Comparison of ENCODE assay signal across 24 cellular contexts in the genomic region with DNA sequence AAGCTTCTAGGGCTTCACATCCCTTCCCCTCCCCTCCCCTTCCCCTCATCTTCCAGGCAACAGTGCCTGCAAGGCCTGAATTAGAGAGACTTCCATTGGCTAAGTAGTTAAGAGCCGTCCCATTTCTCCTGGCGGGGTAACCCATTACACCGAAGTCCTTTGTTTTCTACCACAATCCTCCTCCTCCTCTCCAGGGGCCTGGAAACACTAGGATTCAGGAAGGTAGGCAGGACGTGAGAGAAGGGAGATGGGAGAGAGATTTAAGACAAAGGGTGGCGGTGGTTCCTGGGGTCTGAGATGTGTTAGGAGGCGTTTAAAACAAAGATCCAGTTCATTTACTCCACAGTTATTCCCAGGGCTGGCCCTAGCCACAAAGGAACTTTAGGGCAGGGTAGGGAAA. TPM values are rescaled to one million over a fixed set of nuclear protein-coding genes. Genes with fewer than 3 reads are reported as not detected.
DNase-seq lines count a peak whose midpoint lies in the region; ATAC-seq, FAIRE-seq and TF ChIP-seq lines count a peak whose summit lies in the region.
"Had no signal": no experiment of that assay in that cellular context is flagged by ENCODE, and none has a peak within 500 bp of the region (broad histone marks: within the 10 kb centered on the region; RNA-seq: fewer than 3 reads in every experiment).

No MANE protein-coding gene starts in this region.

- peaks cover 9% of the 10 kb centered on the region; the same call in 1 of the 2 replicates for H3F3A ChIP-seq in GM23338 (replicated peaks; ENCODE audit: low read depth)

- peaks cover 3% of the 10 kb centered on the region; the same call in 1 of the 3 replicates for H3K36me3 Mint-ChIP-seq in GM23338 (ENCODE audit: low read depth)
- H3K36me3 Mint-ChIP-seq: IgD-negative memory B cell, immature natural killer cell had no signal

- H3K9me3 ChIP-seq in NT2/D1 (ENCODE audit: insufficient read depth, low read length) (no peaks in the 10 kb centered on the region; the same call in 1 of the 2 replicates), neuron (ENCODE audit: low read length) (no peaks in the 10 kb centered on the region), kidney (ENCODE audit: control insufficient read depth in 1 of 2, low read length in 2 of 2) (no peaks in the 10 kb centered on the region), Karpas-422 (ENCODE audit: low read length) (no peaks in the 10 kb centered on the region)
- H3K9me3 ChIP-seq: adrenal gland, neutrophil had no signal

- peaks cover 4% of the 10 kb centered on the region for H3K27me3 Mint-ChIP-seq in GM23338 (ENCODE audit: insufficient read depth, low read depth, poor library complexity)
- H3K27me3 Mint-ChIP-seq: activated B cell treated with CpG ODN at 0.5 μM for 24 hours, IgD-negative memory B cell had no signal

- TF ChIP-seq CTCF in GM23338 (conservative IDR thresholded peaks at IDR 0.05; ENCODE audit: low read depth in 2 of 2), result no peak
- no peak for TF ChIP-seq CTCF in kidney (IDR thresholded peaks at IDR 0.05; ENCODE audit: borderline replicate concordance, extremely low read depth, insufficient read depth)
- no peak for TF ChIP-seq CTCF in GM20000 (IDR thresholded peaks at IDR 0.05; ENCODE audit: extremely low read depth, missing control alignments)

- H3K36me3 ChIP-seq in GM23338 (ENCODE audit: insufficient read depth) (no peaks in the 10 kb centered on the region), NT2/D1 (ENCODE audit: insufficient read depth, insufficient read length, low read length) (no peaks in the 10 kb centered on the region), neuron (ENCODE audit: insufficient read depth, low read length) (no peaks in the 10 kb centered on the region), kidney (ENCODE audit: control insufficient read depth in 1 of 2, insufficient read depth in 2 of 2, low read length in 2 of 2) (no peaks in the 10 kb centered on the region), Karpas-422 (ENCODE audit: insufficient read depth, low read length) (no peaks in the 10 kb centered on the region)
- H3K36me3 ChIP-seq: adrenal gland, neutrophil had no signal

- H4K20me1 ChIP-seq in GM23338 (replicated peaks; ENCODE audit: insufficient read depth) (no peaks in the 10 kb centered on the region), Karpas-422 (ENCODE audit: insufficient read depth, low read depth, low read length) (no peaks in the 10 kb centered on the region)

- H3K9me3 Mint-ChIP-seq in GM23338, result peaks cover 4% of the 10 kb centered on the region; the same call in 1 of the 3 replicates
- H3K9me3 Mint-ChIP-seq: activated B cell treated with CpG ODN at 0.5 μM for 24 hours; activated T-helper 2 cell treated with anti-CD3 and anti-CD28 coated beads, Interferon-gamma antibody, Interleukin-2, Interleukin-4, amounts not matched to agents 10 μg/mL and 5 μg/mL and 100 μg/mL, durations not matched to agents 14 hours and 24 hours and 36 hours; IgD-negative memory B cell; immature natural killer cell had no signal

- H3K4me3 ChIP-seq in GM23338 (peak overlapping the region; percentile 37; the same call in 1 of the 2 replicates), NT2/D1 (ENCODE audit: insufficient read length, low read depth) (peak overlapping the region; percentile 24), neuron (ENCODE audit: low read length) (peak overlapping the region; percentile 9), kidney (ENCODE audit: low read length in 2 of 2) (no peak overlapping the region), Karpas-422 (ENCODE audit: low read length) (no peak overlapping the region)
- H3K4me3 ChIP-seq: adrenal gland had no signal

- peak overlapping the region; percentile 0; the same call in 1 of the 2 replicates for H3K4me2 ChIP-seq in GM23338
- H3K4me2 ChIP-seq in Karpas-422 (ENCODE audit: low read depth, low read length, poor library complexity, severe bottlenecking), result no peak overlapping the region

- H3K9me2 ChIP-seq in GM23338 (ENCODE audit: insufficient read depth), result no peaks in the 10 kb centered on the region
- no peaks in the 10 kb centered on the region for H3K9me2 ChIP-seq in Karpas-422 (replicated peaks; ENCODE audit: insufficient read depth, low read length)

- H3K4me1 Mint-ChIP-seq in GM23338, result peaks cover 9% of the 10 kb centered on the region; the same call in 2 of the 3 replicates
- H3K4me1 Mint-ChIP-seq: activated B cell treated with CpG ODN at 0.5 μM for 24 hours, immature natural killer cell had no signal

- peak overlapping the region; percentile 99 for H3K27ac Mint-ChIP-seq in GM23338
- H3K27ac Mint-ChIP-seq: activated B cell treated with CpG ODN at 0.5 μM for 24 hours; activated T-helper 2 cell treated with anti-CD3 and anti-CD28 coated beads, Interferon-gamma antibody, Interleukin-2, Interleukin-4, amounts not matched to agents 10 μg/mL and 5 μg/mL and 100 μg/mL, durations not matched to agents 14 hours and 24 hours and 36 hours; IgD-negative memory B cell; immature natural killer cell had no signal

- H3K27ac ChIP-seq in GM23338 (ENCODE audit: low read depth), result peak overlapping the region; percentile 95
- H3K27ac ChIP-seq in kidney (ENCODE audit: low read depth in 2 of 2, low read length in 2 of 2), result no peak overlapping the region
- no peak overlapping the region for H3K27ac ChIP-seq in Karpas-422 (ENCODE audit: low read length)
- H3K27ac ChIP-seq: adrenal gland, neutrophil had no signal

- peak overlapping the region; percentile 63 for H3K4me3 Mint-ChIP-seq in GM23338
- H3K4me3 Mint-ChIP-seq: activated B cell treated with CpG ODN at 0.5 μM for 24 hours, IgD-negative memory B cell, immature natural killer cell had no signal

- intact Hi-C loops in posterior vena cava (cut with DNase I), result no loop called here
- intact Hi-C loops in kidney (cut with DNase I), result no loop called here

- H2AFZ ChIP-seq in GM23338 (no peak overlapping the region), neuron (ENCODE audit: low read depth, low read length) (no peak overlapping the region), Karpas-422 (ENCODE audit: low read length) (no peak overlapping the region)

- H3K79me2 ChIP-seq in GM23338 (replicated peaks; ENCODE audit: insufficient read depth), result no peaks in the 10 kb centered on the region
- H3K79me2 ChIP-seq in Karpas-422 (ENCODE audit: low read length), result no peaks in the 10 kb centered on the region

- H3K27me3 ChIP-seq in GM23338 (ENCODE audit: insufficient read depth) (no peaks in the 10 kb centered on the region), NT2/D1 (ENCODE audit: insufficient read depth, insufficient read length) (no peaks in the 10 kb centered on the region), neuron (ENCODE audit: insufficient read depth, low read length) (no peaks in the 10 kb centered on the region), Karpas-422 (ENCODE audit: low read length) (no peaks in the 10 kb centered on the region)
- H3K27me3 ChIP-seq: neutrophil had no signal

- ATAC-seq in GM23338, result peak; percentile 81

- H3K4me1 ChIP-seq in GM23338 (ENCODE audit: insufficient read depth), result 0 out of 2 replicates have a peak, but pooled peaks cover 5% of the 10 kb centered on the region
- peaks cover 19% of the 10 kb centered on the region for H3K4me1 ChIP-seq in NT2/D1 (ENCODE audit: insufficient read depth, insufficient read length)
- H3K4me1 ChIP-seq in neuron (ENCODE audit: insufficient read depth, low read length), result peaks cover 37% of the 10 kb centered on the region
- H3K4me1 ChIP-seq in kidney (ENCODE audit: control insufficient read depth in 1 of 2, insufficient read depth in 1 of 2, low read depth in 1 of 2, low read length in 2 of 2), result peaks cover 0 to 4% of the 10 kb centered on the region in 2 donors
- H3K4me1 ChIP-seq in Karpas-422 (ENCODE audit: low read length), result no peaks in the 10 kb centered on the region
- H3K4me1 ChIP-seq: adrenal gland had no signal

- FAIRE-seq in kidney (lab: Jason Lieb, UNC), result no peak
- FAIRE-seq: GM12892 had no signal

- DNase-seq in GM23338 (ENCODE audit: low spot score), result peak; percentile 77
- peak; percentile 90 for DNase-seq in NT2/D1 (ENCODE audit: low read depth, low spot score)
- peak; percentile 49 for DNase-seq in iPS DF 4.7 (ENCODE audit: extremely low read depth, low spot score)
- no peak for DNase-seq in posterior vena cava (ENCODE audit: low spot score)
- no peak for DNase-seq in kidney
- no peak for DNase-seq in Karpas-422
- no peak for DNase-seq in GM20000 (ENCODE audit: low spot score)
- DNase-seq: activated B cell treated with CpG ODN at 0.5 μM for 24 hours, adrenal gland, COR-L47, GF-D8, HCEC 1CT, immature natural killer cell, mammary epithelial cell, NCI-H2029 treated with DMSO at 0.1 percent for 48 hours, right cardiac atrium, T-helper 1 cell had no signal

- H3K9ac ChIP-seq in NT2/D1 (ENCODE audit: insufficient read length, low read depth), result peak overlapping the region; percentile 90
- H3K9ac ChIP-seq in kidney (ENCODE audit: low read length in 2 of 2), result no peak overlapping the region
- no peak overlapping the region for H3K9ac ChIP-seq in Karpas-422 (ENCODE audit: low read length)

TF ChIP-seq in GM23338, 12 proteins besides CTCF, POLR2A, EP300 and RAD21 (continues in another document):
- TF ChIP-seq STAT1 (IDR thresholded peaks at IDR 0.05; ENCODE audit: unreplicated experiment), result no peak

RNA-seq across cellular contexts. Expression of a gene that starts 28.0 kb away (rescaled TPM):
- total RNA-seq in GM23338 (2014; rRNA removed; shearing (Covaris generic)), result 0.21 TPM in 1 of 2 replicates, not detected in the other
- polyA plus RNA-seq in GM23338 (2016; fragmentation: Nextera tagmentation; extraction: Ambion mirVana) (0.34 TPM in 1 of 2 replicates, not detected in the other), kidney (ENCODE audit: insufficient read depth, low read depth, low replicate concordance) (0.54 TPM)
- total RNA-seq in posterior vena cava (not detected), kidney (0.76 TPM)
- total RNA-seq in Karpas-422 (2014; rRNA removed; shearing (Covaris generic); ENCODE audit: low replicate concordance), result not detected in 2 replicates
- total RNA-seq: activated B cell treated with CpG ODN at 0.5 μM for 24 hours; activated CD8-positive, alpha-beta memory T cell treated with anti-CD3 and anti-CD28 coated beads for 36 hours; activated T-helper 2 cell treated with anti-CD3 and anti-CD28 coated beads, Interferon-gamma antibody, Interleukin-2, Interleukin-4, amounts not matched to agents 10 μg/mL and 5 μg/mL and 100 μg/mL, durations not matched to agents 14 hours and 24 hours and 36 hours; adrenal gland; fibroblast of villous mesenchyme; mammary epithelial cell; right cardiac atrium had no signal
- polyA plus RNA-seq: adrenal gland, IgD-negative memory B cell, immature natural killer cell, mammary epithelial cell, right cardiac atrium had no signal

Comparison
In these comparisons a context has a peak if more than half of its experiments do, and no peak if none do; other contexts are left out.
1. DNase-seq: peak in GM23338 (single experiment), NT2/D1 (single experiment) and iPS DF 4.7 (single experiment); none in posterior vena cava (single experiment), kidney (single experiment), Karpas-422 (single experiment) and GM20000 (single experiment).
2. H3K4me3 ChIP-seq: peak in GM23338 (single experiment), NT2/D1 (single experiment) and neuron (single experiment); none in kidney (0 of 2) and Karpas-422 (single experiment).